18 cellular contexts compared by ENCODE assay signal in the genomic region with DNA sequence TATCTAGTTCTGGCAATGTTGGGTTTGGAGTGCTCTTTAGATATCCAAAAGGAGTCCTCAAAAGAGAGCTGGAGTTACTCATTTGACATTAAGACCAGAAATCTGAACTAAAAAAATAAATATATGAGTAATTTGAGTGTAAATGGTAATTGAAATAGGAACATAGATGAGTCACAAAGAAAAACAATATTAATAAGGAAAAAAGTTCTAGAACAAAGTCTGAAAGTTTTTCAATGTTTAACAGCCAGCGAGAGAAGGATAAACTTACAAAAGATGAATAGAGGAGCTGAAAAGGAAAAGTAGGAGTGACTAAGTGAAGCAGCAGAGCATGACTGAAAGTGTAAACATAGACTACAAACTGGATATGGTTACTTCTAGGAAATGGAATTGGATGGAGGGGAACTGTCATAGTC. TPM values are rescaled to one million over a fixed set of nuclear protein-coding genes. Genes with fewer than 3 reads are reported as not detected.
A peak's percentile ranks its signal among the peaks of the same experiment; 100 is the strongest.
DNase-seq lines count a peak whose midpoint lies in the region; ATAC-seq and TF ChIP-seq lines count a peak whose summit lies in the region.
"Had no signal": no experiment of that assay in that cellular context is flagged by ENCODE, and none has a peak within 500 bp of the region (broad histone marks: within the 10 kb centered on the region; RNA-seq: fewer than 3 reads in every experiment).

No MANE protein-coding gene starts in this region.

- H3K27ac Mint-ChIP-seq in activated CD8-positive, alpha-beta T cell treated with anti-CD3 and anti-CD28 coated beads for 36 hours, result no peak overlapping the region
- H3K27ac Mint-ChIP-seq: activated CD8-positive, alpha-beta T cell treated with anti-CD3 and anti-CD28 coated beads, Interleukin-2, amount 10 ng/mL, durations not matched to agents 7 days and 5 days; CD14-positive monocyte had no signal

- intact Hi-C loops in activated CD8-positive, alpha-beta T cell treated with anti-CD3 and anti-CD28 coated beads for 36 hours (cut with micrococcal nuclease), result no loop called here

- CTCF ChIA-PET in activated CD8-positive, alpha-beta T cell treated with anti-CD3 and anti-CD28 coated beads for 36 hours (lab: Charles Lee), result interaction anchor here (0.6 kb wide), 1 partner anchor 48 kb away, joined by 3 read pairs; no protein-coding TSS in a partner anchor

- H3K27ac ChIP-seq in osteoblast (ENCODE audit: low read depth, low read length), result no peak overlapping the region
- H3K27ac ChIP-seq: ovary, stomach, VCaP had no signal

- no peaks in the 10 kb centered on the region for H3K9me3 ChIP-seq in osteoblast (ENCODE audit: low read depth, low read length)
- H3K9me3 ChIP-seq: ovary had no signal

- no peak overlapping the region for H3K4me3 Mint-ChIP-seq in activated CD8-positive, alpha-beta T cell treated with anti-CD3 and anti-CD28 coated beads for 36 hours
- H3K4me3 Mint-ChIP-seq: activated CD8-positive, alpha-beta T cell treated with anti-CD3 and anti-CD28 coated beads, Interleukin-2, amount 10 ng/mL, durations not matched to agents 7 days and 5 days; CD14-positive monocyte had no signal

- H3K9me3 Mint-ChIP-seq in activated CD8-positive, alpha-beta T cell treated with anti-CD3 and anti-CD28 coated beads for 36 hours, result no peaks in the 10 kb centered on the region

- POLR2A ChIA-PET in activated CD8-positive, alpha-beta T cell treated with anti-CD3 and anti-CD28 coated beads for 36 hours (lab: Charles Lee), result no interaction called here

- H3K27me3 ChIP-seq in osteoblast (ENCODE audit: insufficient read depth, low read length), result no peaks in the 10 kb centered on the region
- H3K27me3 ChIP-seq: ovary, stomach had no signal

- no peak for TF ChIP-seq CTCF in epithelial cell of proximal tubule (conservative IDR thresholded peaks at IDR 0.05; ENCODE audit: low read depth, low read length)
- no peak for TF ChIP-seq CTCF in osteoblast (IDR thresholded peaks at IDR 0.05; ENCODE audit: extremely low read depth, low read depth, low read length)
- TF ChIP-seq CTCF in activated CD8-positive, alpha-beta T cell treated with anti-CD3 and anti-CD28 coated beads for 36 hours (IDR thresholded peaks at IDR 0.05), result no peak

- H3K27me3 Mint-ChIP-seq in activated CD8-positive, alpha-beta T cell treated with anti-CD3 and anti-CD28 coated beads for 36 hours, result no peaks in the 10 kb centered on the region

- no peaks in the 10 kb centered on the region for H4K20me1 ChIP-seq in osteoblast (ENCODE audit: insufficient read depth, low read length)

- DNase-seq in EL (peak; percentile 33), NCI-H345 treated with DMSO at 0.1 percent for 48 hours (lab: John Stamatoyannopoulos, UW; ENCODE audit: unreplicated experiment) (peak; percentile 39), epithelial cell of proximal tubule (ENCODE audit: low read depth) (peak; percentile 35), osteoblast (ENCODE audit: insufficient read length, low spot score, missing footprints) (peak; percentile 73), NCI-H226 (no peak)
- no peak for DNase-seq in activated CD8-positive, alpha-beta T cell treated with anti-CD3 and anti-CD28 coated beads for 36 hours
- DNase-seq in stimulated activated CD4-positive, alpha-beta T cell treated with anti-CD3 and anti-CD28 coated beads, Interleukin-4, amount 100 ng/mL, for 1 hour, result no peak
- DNase-seq: activated CD8-positive, alpha-beta T cell treated with anti-CD3 and anti-CD28 coated beads, Interleukin-2, amount 10 ng/mL, durations not matched to agents 7 days and 5 days; effector CD8-positive, alpha-beta T cell; glutamatergic neuron; KG1; NCI-H1417; NCI-H446 treated with DMSO at 0.1 percent for 48 hours; ovary; stomach had no signal

- peak overlapping the region; percentile 38 for H3K4me2 ChIP-seq in osteoblast (ENCODE audit: insufficient read depth, low read length)

- peaks cover 16% of the 10 kb centered on the region for H3K36me3 Mint-ChIP-seq in activated CD8-positive, alpha-beta T cell treated with anti-CD3 and anti-CD28 coated beads for 36 hours (ENCODE audit: low read depth)

- H3K4me1 ChIP-seq in osteoblast (ENCODE audit: insufficient read depth, low read length), result peaks cover 7% of the 10 kb centered on the region
- H3K4me1 ChIP-seq: stomach had no signal

- no peaks in the 10 kb centered on the region for H3K79me2 ChIP-seq in osteoblast (ENCODE audit: insufficient read depth, low read length)

- peaks cover 6% of the 10 kb centered on the region for H3K4me1 Mint-ChIP-seq in activated CD8-positive, alpha-beta T cell treated with anti-CD3 and anti-CD28 coated beads for 36 hours (ENCODE audit: low read depth)
- H3K4me1 Mint-ChIP-seq: CD14-positive monocyte had no signal

- H3K4me3 ChIP-seq in epithelial cell of proximal tubule (ENCODE audit: low read depth, low read length) (no peak overlapping the region), osteoblast (ENCODE audit: insufficient read depth, low read length) (no peak overlapping the region)
- H3K4me3 ChIP-seq: ovary, stomach had no signal

- no peaks in the 10 kb centered on the region for H3K36me3 ChIP-seq in osteoblast (ENCODE audit: insufficient read depth, low read length)
- H3K36me3 ChIP-seq: ovary had no signal

- no peak overlapping the region for H2AFZ ChIP-seq in osteoblast (ENCODE audit: low read length)

- ATAC-seq in activated CD8-positive, alpha-beta T cell treated with anti-CD3 and anti-CD28 coated beads for 36 hours, result no peak
- no peak for ATAC-seq in HG02623 (IDR thresholded peaks at IDR 0.05; ENCODE audit: unreplicated experiment)
- ATAC-seq: activated CD8-positive, alpha-beta T cell treated with anti-CD3 and anti-CD28 coated beads, Interleukin-2, amount 10 ng/mL, durations not matched to agents 7 days and 5 days had no signal

RNA-seq across cellular contexts. Expression of gene EPM2A, which starts 46.8 kb away (rescaled TPM):
- 3.0 and 6.2 TPM in 2 replicates for total RNA-seq in epithelial cell of proximal tubule
- 10.6 and 11.6 TPM in 2 replicates for total RNA-seq in osteoblast
- 10 to 100 TPM in 1 of 2 experiments, 1 to 10 TPM in 1; 9.1 to 10.7 TPM for total RNA-seq in activated CD8-positive, alpha-beta T cell treated with anti-CD3 and anti-CD28 coated beads for 36 hours

Comparison
In these comparisons a context has a peak if more than half of its experiments do, and no peak if none do; other contexts are left out.
1. DNase-seq: peak in EL (single experiment), NCI-H345 treated with DMSO at 0.1 percent for 48 hours (single experiment), epithelial cell of proximal tubule (single experiment) and osteoblast (single experiment); none in NCI-H226 (single experiment), activated CD8-positive, alpha-beta T cell treated with anti-CD3 and anti-CD28 coated beads for 36 hours (single experiment) and stimulated activated CD4-positive, alpha-beta T cell treated with anti-CD3 and anti-CD28 coated beads, Interleukin-4, amount 100 ng/mL, for 1 hour (single experiment).